8 cellular contexts compared by ENCODE assay signal in the genomic region with DNA sequence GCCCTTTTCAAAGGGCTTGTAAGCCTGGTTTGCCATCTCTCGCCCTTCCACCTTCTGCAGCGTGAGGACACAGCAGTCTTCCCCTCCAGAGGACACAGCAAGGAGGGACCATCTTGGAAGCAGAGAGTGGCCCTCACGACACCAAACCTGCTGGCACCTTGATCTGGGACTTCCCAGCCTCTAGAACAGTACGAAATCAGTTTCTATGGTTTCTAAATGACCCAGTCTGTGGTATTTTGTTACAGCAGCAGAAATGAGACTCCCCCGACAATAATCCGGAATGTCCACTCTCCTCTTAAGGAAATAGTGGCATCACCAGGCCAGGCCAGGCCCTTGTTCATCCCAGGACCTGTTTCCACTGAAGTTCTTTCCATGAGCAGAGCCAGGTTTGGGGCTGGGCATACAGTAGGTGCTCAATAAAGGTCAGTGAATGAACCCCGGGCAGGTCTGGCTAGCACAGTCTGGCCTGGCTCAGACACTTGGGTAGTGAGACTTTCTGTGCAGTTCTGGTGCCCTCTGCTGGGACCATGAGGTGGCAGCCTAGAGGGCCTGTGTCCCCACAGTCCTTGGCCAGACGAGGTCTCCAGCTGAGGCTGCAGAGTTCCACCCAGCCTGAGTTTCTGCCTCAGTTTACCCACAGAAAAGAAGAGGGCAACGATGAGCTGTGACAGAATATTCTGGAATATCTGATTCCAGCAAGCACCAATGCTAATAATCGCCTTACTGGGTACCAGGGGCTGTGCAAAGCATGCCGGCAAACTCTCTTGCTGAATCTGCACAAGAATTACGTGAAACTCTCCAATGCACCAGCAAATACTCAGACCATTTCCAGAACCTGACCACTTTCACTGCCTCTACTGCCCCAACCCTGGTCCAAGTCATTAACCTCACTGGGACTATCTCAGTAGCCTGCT. TPM values are rescaled to one million over a fixed set of nuclear protein-coding genes. Genes with fewer than 3 reads are reported as not detected.
DNase-seq lines count a peak whose midpoint lies in the region; ATAC-seq and TF ChIP-seq lines count a peak whose summit lies in the region.

No MANE protein-coding gene starts in this region.

- H3K36me3 Mint-ChIP-seq in activated CD4-positive, alpha-beta T cell treated with anti-CD3 and anti-CD28 coated beads for 36 hours (ENCODE audit: low read depth): peaks cover 2% of the 10 kb centered on the region

- WGBS in lower leg skin, 2 donors: 69 to 74% methylated on average over 11 to 12 of the region's 12 CpGs

- peaks cover 4% of the 10 kb centered on the region for H3K4me1 Mint-ChIP-seq in activated CD4-positive, alpha-beta T cell treated with anti-CD3 and anti-CD28 coated beads for 36 hours

- TF ChIP-seq CTCF in GM12864 (IDR thresholded peaks at IDR 0.05; ENCODE audit: low read depth, low read length, missing control alignments) (peak; percentile 94), choroid plexus epithelial cell (conservative IDR thresholded peaks at IDR 0.05; ENCODE audit: low read depth, low read length) (peak; percentile 93), lower leg skin (IDR thresholded peaks at IDR 0.05) (peak in 1 of 3 donors; percentile 56)

- no peak overlapping the region for H3K4me3 ChIP-seq in GM12864 (ENCODE audit: low read depth, low read length)
- no peak overlapping the region for H3K4me3 ChIP-seq in choroid plexus epithelial cell (ENCODE audit: low read depth, low read length)
- H3K4me3 ChIP-seq in lower leg skin (ENCODE audit: low read depth, poor library complexity, severe bottlenecking): no peak overlapping the region

- CTCF ChIA-PET in activated CD4-positive, alpha-beta T cell treated with anti-CD3 and anti-CD28 coated beads for 36 hours (lab: Charles Lee): interaction anchor here (0.6 to 5.7 kb wide), 13 partner anchors 11 to 680 kb away, joined by 3 to 76 read pairs (median 4); no protein-coding TSS in a partner anchor

- no peak for TF ChIP-seq POLR2A in lower leg skin (IDR thresholded peaks at IDR 0.05)

- no peaks in the 10 kb centered on the region for H3K9me3 Mint-ChIP-seq in activated CD4-positive, alpha-beta T cell treated with anti-CD3 and anti-CD28 coated beads for 36 hours (ENCODE audit: low read depth)

- POLR2A ChIA-PET in activated CD4-positive, alpha-beta T cell treated with anti-CD3 and anti-CD28 coated beads for 36 hours (lab: Charles Lee): interaction anchor here (0.7 kb wide), 1 partner anchor 81 kb away, joined by 3 read pairs; no protein-coding TSS in a partner anchor

- intact Hi-C loops in activated CD4-positive, alpha-beta T cell treated with anti-CD3 and anti-CD28 coated beads for 36 hours (cut with DNase I, micrococcal nuclease): loop anchor here (1.0 to 2.0 kb wide), 5 partner anchors 54 to 159 kb away; no protein-coding TSS in a partner anchor
- intact Hi-C loops in lower leg skin (cut with DNase I; ENCODE audit: low total_unique reads): no loop called here

- peak; percentile 56 for ATAC-seq in HG02763 (IDR thresholded peaks at IDR 0.05; ENCODE audit: unreplicated experiment)
- ATAC-seq in activated CD4-positive, alpha-beta T cell treated with anti-CD3 and anti-CD28 coated beads for 36 hours: peak; percentile 97

- H3K27me3 Mint-ChIP-seq in activated CD4-positive, alpha-beta T cell treated with anti-CD3 and anti-CD28 coated beads for 36 hours: no peaks in the 10 kb centered on the region

- no peak overlapping the region for H3K27ac Mint-ChIP-seq in activated CD4-positive, alpha-beta T cell treated with anti-CD3 and anti-CD28 coated beads for 36 hours

- H3K4me3 Mint-ChIP-seq in activated CD4-positive, alpha-beta T cell treated with anti-CD3 and anti-CD28 coated beads for 36 hours: no peak overlapping the region

- DNase-seq in GM12864 (ENCODE audit: low read depth) (no peak), NCI-H2196 treated with DMSO at 0.1 percent for 48 hours (lab: John Stamatoyannopoulos, UW; ENCODE audit: unreplicated experiment) (peak; percentile 42), choroid plexus epithelial cell (ENCODE audit: low read depth) (peak; percentile 79), lower leg skin (ENCODE audit: low spot score in 2 of 2) (peak; percentile 75 to 93), cerebellar nuclear complex (lab: John Stamatoyannopoulos, UW) (no peak)
- peak; percentile 85 for DNase-seq in activated CD4-positive, alpha-beta T cell treated with anti-CD3 and anti-CD28 coated beads for 36 hours
- DNase-seq in stimulated activated CD4-positive, alpha-beta T cell treated with anti-CD3 and anti-CD28 coated beads, TNF-alpha, amount 100 ng/mL, for 48 hours (ENCODE audit: low read depth in 3 of 3): peak; percentile 42 to 61 (median 58)

RNA-seq across cellular contexts. Expression of a gene that starts 14.0 kb away (rescaled TPM):
- total RNA-seq in activated CD4-positive, alpha-beta T cell treated with anti-CD3 and anti-CD28 coated beads for 36 hours: 1 to 10 TPM; 3.8 to 6.3 TPM
- total RNA-seq in lower leg skin: 10 to 100 TPM in 1 of 4 donors, 1 to 10 TPM in 3; 3.4 to 10.2 (median 7.2) TPM

RNA-seq across cellular contexts. Expression of a gene that starts 22.8 kb away (rescaled TPM):
- total RNA-seq in activated CD4-positive, alpha-beta T cell treated with anti-CD3 and anti-CD28 coated beads for 36 hours: 10 to 100 TPM; 20.2 to 30.8 TPM
- 10 to 100 TPM in 3 of 4 donors, 1 to 10 TPM in 1; 6.6 to 14.1 (median 13.0) TPM for total RNA-seq in lower leg skin

RNA-seq across cellular contexts. Expression of a gene that starts 28.2 kb away (rescaled TPM):
- 100 to 1,000 TPM; 141 to 163 TPM for total RNA-seq in activated CD4-positive, alpha-beta T cell treated with anti-CD3 and anti-CD28 coated beads for 36 hours
- 100 to 1,000 TPM; 129 to 188 (median 167) TPM for total RNA-seq in lower leg skin

RNA-seq across cellular contexts. Expression of a gene that starts 56.3 kb away (rescaled TPM):
- total RNA-seq in activated CD4-positive, alpha-beta T cell treated with anti-CD3 and anti-CD28 coated beads for 36 hours: 10 to 100 TPM in 1 of 2 experiments, 1 to 10 TPM in 1; 9.4 to 11.4 TPM
- 10 to 100 TPM; 27.7 to 47.8 (median 42.3) TPM for total RNA-seq in lower leg skin

Comparison
In these comparisons a context has a peak if more than half of its experiments do, and no peak if none do; other contexts are left out.
1. DNase-seq: peak in NCI-H2196 treated with DMSO at 0.1 percent for 48 hours (single experiment), activated CD4-positive, alpha-beta T cell treated with anti-CD3 and anti-CD28 coated beads for 36 hours (single experiment), choroid plexus epithelial cell (single experiment), lower leg skin (2 of 2) and stimulated activated CD4-positive, alpha-beta T cell treated with anti-CD3 and anti-CD28 coated beads, TNF-alpha, amount 100 ng/mL, for 48 hours (3 of 3); none in GM12864 (single experiment) and cerebellar nuclear complex (0 of 2).